ENCODE assay signal across 14 cellular contexts in the genomic region with DNA sequence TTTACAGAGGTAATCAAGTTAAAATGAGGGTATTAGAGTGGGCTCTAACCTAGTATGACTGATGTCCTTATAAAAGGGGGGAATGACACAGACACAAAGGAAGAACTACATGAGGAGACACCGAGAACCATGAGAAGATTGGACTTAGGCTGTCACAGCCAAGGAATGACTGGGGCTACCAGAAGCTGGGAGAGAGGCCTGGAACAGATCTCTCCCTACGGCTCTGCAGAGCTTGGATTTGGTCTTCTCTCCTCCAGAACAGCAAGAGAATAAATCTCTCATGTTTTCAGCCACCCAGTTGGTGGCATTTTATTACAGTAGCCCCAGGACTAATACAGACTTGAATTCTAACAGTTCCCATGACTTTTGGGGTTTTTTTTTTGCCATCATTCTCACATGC.
DNase-seq lines count a peak whose midpoint lies in the region; ATAC-seq and TF ChIP-seq lines count a peak whose summit lies in the region.
"Had no signal": no experiment of that assay in that cellular context is flagged by ENCODE, and none has a peak within 500 bp of the region (broad histone marks: within the 10 kb centered on the region; RNA-seq: fewer than 3 reads in every experiment).

No MANE protein-coding gene starts in this region.

- peaks cover 13% of the 10 kb centered on the region for H3K9me3 Mint-ChIP-seq in osteocyte (ENCODE audit: unreplicated experiment)

- H3K27me3 Mint-ChIP-seq in osteocyte (ENCODE audit: unreplicated experiment), result no peaks in the 10 kb centered on the region

- H3K36me3 ChIP-seq in colonic mucosa, result no peaks in the 10 kb centered on the region
- no peaks in the 10 kb centered on the region for H3K36me3 ChIP-seq in tibial artery

- H3K27ac Mint-ChIP-seq in osteocyte (ENCODE audit: unreplicated experiment), result peak overlapping the region; percentile 67
- H3K27ac Mint-ChIP-seq: HFFc6 had no signal

- peak; percentile 47 to 67 for ATAC-seq in right cardiac atrium
- no peak for ATAC-seq in GM21360 (IDR thresholded peaks at IDR 0.05; ENCODE audit: unreplicated experiment)
- ATAC-seq: Panc1 had no signal

- no peaks in the 10 kb centered on the region for H3K9me3 ChIP-seq in colonic mucosa
- H3K9me3 ChIP-seq in right cardiac atrium (ENCODE audit: control insufficient read depth, low read length), result no peaks in the 10 kb centered on the region
- H3K9me3 ChIP-seq in tibial artery, result no peaks in the 10 kb centered on the region

- H3K27ac ChIP-seq in colonic mucosa (peak overlapping the region; percentile 16), right cardiac atrium (ENCODE audit: low read length) (no peak overlapping the region), tibial artery (peak overlapping the region; percentile 56 to 64), substantia nigra (ENCODE audit: low read depth, low read length, poor library complexity, severe bottlenecking) (no peak overlapping the region)
- H3K27ac ChIP-seq: C4-2B had no signal

- peaks cover 32% of the 10 kb centered on the region for H3K4me1 Mint-ChIP-seq in osteocyte (ENCODE audit: unreplicated experiment)

- no peak for TF ChIP-seq CTCF in colonic mucosa (IDR thresholded peaks at IDR 0.05)
- no peak for TF ChIP-seq CTCF in osteocyte (IDR thresholded peaks at IDR 0.05)
- no peak for TF ChIP-seq CTCF in tibial artery (IDR thresholded peaks at IDR 0.05)

- no peak overlapping the region for H3K9ac ChIP-seq in colonic mucosa (ENCODE audit: low read depth in 2 of 2, low read length in 2 of 2)

- intact Hi-C loops in colonic mucosa (cut with DNase I), result no loop called here
- intact Hi-C loops in right cardiac atrium (cut with DNase I), result no loop called here
- intact Hi-C loops in tibial artery (cut with DNase I; ENCODE audit: low total_unique reads), result no loop called here

- H3K36me3 Mint-ChIP-seq in osteocyte (ENCODE audit: unreplicated experiment), result peaks cover 5% of the 10 kb centered on the region

- DNase-seq in colonic mucosa (no peak), right cardiac atrium (no peak), osteocyte (ENCODE audit: extremely low spot score, unreplicated experiment) (no peak), tibial artery (no peak), NAMALWA (ENCODE audit: low spot score) (no peak), substantia nigra (lab: John Stamatoyannopoulos, UW) (no peak)
- no peak for DNase-seq in stimulated activated naive CD4-positive, alpha-beta T cell (lab: John Stamatoyannopoulos, UW)
- DNase-seq: NCI-H1092 treated with DMSO at 0.1 percent for 48 hours, NCI-H1694, SHP77 treated with DMSO at 0.1 percent for 48 hours had no signal

- 59% methylated on average over 2 of the region's 2 CpGs for WGBS in right cardiac atrium

- no peak overlapping the region for H3K4me3 ChIP-seq in colonic mucosa
- H3K4me3 ChIP-seq in right cardiac atrium (ENCODE audit: low read length), result no peak overlapping the region
- no peak overlapping the region for H3K4me3 ChIP-seq in tibial artery

- H3K4me1 ChIP-seq in colonic mucosa (no peaks in the 10 kb centered on the region), right cardiac atrium (ENCODE audit: control insufficient read depth, insufficient read depth, low read length) (peaks cover 2% of the 10 kb centered on the region), tibial artery (peaks cover 0 to 38% (median 19%) of the 10 kb centered on the region in 4 donors)

- H3K27me3 ChIP-seq in colonic mucosa (no peaks in the 10 kb centered on the region), right cardiac atrium (ENCODE audit: control insufficient read depth, insufficient read depth) (no peaks in the 10 kb centered on the region), tibial artery (no peaks in the 10 kb centered on the region)

- no peak overlapping the region for H3K4me3 Mint-ChIP-seq in osteocyte (ENCODE audit: unreplicated experiment)
- H3K4me3 Mint-ChIP-seq: HFFc6 had no signal

Comparison
In these comparisons a context has a peak if more than half of its experiments do, and no peak if none do; other contexts are left out.
1. H3K27ac ChIP-seq: peak in colonic mucosa (single experiment) and tibial artery (2 of 2); none in right cardiac atrium (single experiment) and substantia nigra (single experiment).